ENCODE assay signal across 1 cellular context in the genomic region with DNA sequence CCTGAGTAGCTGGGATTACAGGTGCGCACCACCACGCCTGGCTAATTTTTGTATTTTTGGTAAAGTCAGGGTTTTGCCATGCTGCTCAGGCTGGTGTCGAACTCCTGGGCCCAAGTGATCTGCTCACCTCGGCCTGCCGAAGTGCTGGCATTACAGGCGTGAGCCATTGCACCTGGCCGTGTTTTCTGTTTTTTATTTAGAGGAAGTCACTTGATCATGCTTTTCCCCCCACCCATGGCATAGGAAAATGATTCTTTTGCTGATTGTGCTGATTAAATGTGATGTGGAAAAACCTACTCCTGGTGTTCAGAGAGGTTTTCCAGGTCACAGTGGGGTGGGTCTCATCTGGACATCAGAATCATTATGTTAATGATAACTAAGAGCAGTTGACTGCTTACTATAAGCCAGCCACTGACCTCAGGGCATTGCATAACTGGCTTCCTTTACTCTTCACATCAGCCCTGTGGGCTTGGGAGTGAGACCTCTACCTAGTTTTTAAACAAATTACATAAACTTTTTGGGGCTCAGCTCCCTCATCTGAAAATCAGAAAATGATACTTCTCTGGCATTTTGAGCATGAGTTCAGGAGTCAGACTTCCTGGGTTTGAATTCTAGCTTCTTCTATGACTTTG.
TF ChIP-seq lines count a peak whose summit lies in the region.

No MANE protein-coding gene starts in this region.

TF ChIP-seq in H1, 55 proteins besides CTCF, POLR2A, EP300 and RAD21:
- TF ChIP-seq CEBPB (IDR thresholded peaks at IDR 0.05; ENCODE audit: low read depth, low read length): 0 out of 2 replicates have a peak, but pooled peaks have one; percentile 14
- no peak for TF ChIP-seq JUN (IDR thresholded peaks at IDR 0.05; ENCODE audit: low read depth, low read length)
